ENCODE assay signal across 1 cellular context in the genomic region with DNA sequence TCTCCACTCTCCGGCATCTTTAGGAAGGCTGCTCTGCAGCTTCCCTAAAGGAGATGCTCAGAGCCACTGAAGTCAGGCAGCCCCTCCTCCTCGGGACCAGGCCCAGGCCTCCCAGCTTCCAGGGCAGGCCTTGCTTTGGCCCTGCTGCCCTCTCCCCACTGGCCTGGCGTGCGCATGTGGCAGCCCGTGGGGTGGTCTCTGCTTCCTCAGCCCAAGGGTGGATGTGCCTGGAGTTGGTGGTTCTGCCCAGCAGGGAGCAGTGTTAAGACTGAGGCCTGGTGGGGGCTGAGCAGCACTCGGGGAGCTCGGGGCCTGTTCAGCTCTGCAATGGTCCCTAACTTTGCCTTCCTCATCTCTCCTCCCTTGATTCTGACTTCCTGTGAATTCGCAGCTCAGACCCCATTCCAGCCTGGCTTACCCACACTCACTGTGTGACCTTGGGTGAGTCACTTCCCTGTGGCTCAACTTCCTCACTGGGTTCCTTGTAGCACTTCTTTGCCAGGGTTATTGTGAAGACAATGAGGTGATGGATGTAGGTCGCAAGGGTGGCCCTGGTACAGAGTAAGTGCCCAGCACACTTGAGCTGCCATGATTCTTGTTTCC.
TF ChIP-seq lines count a peak whose summit lies in the region.

No MANE protein-coding gene starts in this region.

TF ChIP-seq in HCT116, 20 proteins besides CTCF, POLR2A, EP300 and RAD21 (continued from another document):
- TF ChIP-seq, protein P1, sequence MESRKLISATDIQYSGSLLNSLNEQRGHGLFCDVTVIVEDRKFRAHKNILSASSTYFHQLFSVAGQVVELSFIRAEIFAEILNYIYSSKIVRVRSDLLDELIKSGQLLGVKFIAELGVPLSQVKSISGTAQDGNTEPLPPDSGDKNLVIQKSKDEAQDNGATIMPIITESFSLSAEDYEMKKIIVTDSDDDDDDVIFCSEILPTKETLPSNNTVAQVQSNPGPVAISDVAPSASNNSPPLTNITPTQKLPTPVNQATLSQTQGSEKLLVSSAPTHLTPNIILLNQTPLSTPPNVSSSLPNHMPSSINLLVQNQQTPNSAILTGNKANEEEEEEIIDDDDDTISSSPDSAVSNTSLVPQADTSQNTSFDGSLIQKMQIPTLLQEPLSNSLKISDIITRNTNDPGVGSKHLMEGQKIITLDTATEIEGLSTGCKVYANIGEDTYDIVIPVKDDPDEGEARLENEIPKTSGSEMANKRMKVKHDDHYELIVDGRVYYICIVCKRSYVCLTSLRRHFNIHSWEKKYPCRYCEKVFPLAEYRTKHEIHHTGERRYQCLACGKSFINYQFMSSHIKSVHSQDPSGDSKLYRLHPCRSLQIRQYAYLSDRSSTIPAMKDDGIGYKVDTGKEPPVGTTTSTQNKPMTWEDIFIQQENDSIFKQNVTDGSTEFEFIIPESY (IDR thresholded peaks at IDR 0.05; ENCODE audit: extremely low read depth, insufficient replicate concordance, low read length), result no peak
- TF ChIP-seq POLR2AphosphoS5 (IDR thresholded peaks at IDR 0.05; ENCODE audit: low read depth, low read length), result no peak
- TF ChIP-seq EGR1 (IDR thresholded peaks at IDR 0.05; ENCODE audit: low read depth), result no peak
- no peak for TF ChIP-seq FOSL1 (IDR thresholded peaks at IDR 0.05; ENCODE audit: low read depth)
TF ChIP-seq in HCT116: peak in this region for 0.
